In the genomic region with DNA sequence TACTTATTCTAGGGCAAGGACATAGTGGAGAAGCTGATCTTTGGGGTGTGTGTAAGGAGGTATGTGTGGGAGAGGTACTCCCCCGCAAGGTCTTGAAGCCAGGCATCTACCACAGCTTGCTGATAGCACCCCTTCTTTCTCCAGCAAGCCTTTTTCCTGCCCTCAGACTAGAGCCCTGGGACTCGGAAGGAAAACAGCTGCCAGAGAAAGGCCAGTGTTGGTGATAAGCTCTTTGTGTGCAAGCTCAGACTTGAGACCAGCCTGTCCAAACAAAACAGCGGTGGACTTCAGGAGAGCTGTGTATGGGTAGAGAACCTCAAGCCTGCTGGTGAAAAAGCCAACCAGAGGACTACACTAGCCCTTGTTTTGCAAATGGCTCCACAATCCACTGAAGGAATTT, we compare ENCODE assay signal across 8 cellular contexts.
DNase-seq lines count a peak whose midpoint lies in the region; TF ChIP-seq lines count a peak whose summit lies in the region.

No MANE protein-coding gene starts in this region.

- no TSS peak for BruUV-seq in A673 (replicated peaks; lab: Mats Ljungman, UMichigan)

- no peak overlapping the region for H3K4me3 Mint-ChIP-seq in endodermal cell
- no peak overlapping the region for H3K4me3 Mint-ChIP-seq in neural crest cell

- TF ChIP-seq CTCF in GM06990 (IDR thresholded peaks at IDR 0.05; ENCODE audit: insufficient read depth, low read length, poor library complexity, severe bottlenecking) (no peak), endodermal cell (conservative IDR thresholded peaks at IDR 0.05) (no peak), neural crest cell (conservative IDR thresholded peaks at IDR 0.05) (no peak), A673 (conservative IDR thresholded peaks at IDR 0.05; ENCODE audit: low read depth, low read length) (no peak)

- H3K36me3 Mint-ChIP-seq in endodermal cell (ENCODE audit: low read depth) (no peaks in the 10 kb centered on the region), neural crest cell (ENCODE audit: low read depth) (no peaks in the 10 kb centered on the region)

- CTCF ChIA-PET in A673 (lab: Charles Lee), result interaction anchor here (0.6 to 1.3 kb wide), 2 partner anchors 1068 to 1986 kb away, joined by 3 to 4 read pairs; no protein-coding TSS in a partner anchor

- H3K9ac ChIP-seq in endodermal cell (ENCODE audit: extremely low read depth, low read length, poor library complexity, severe bottlenecking), result no peak overlapping the region

- no peak overlapping the region for H3K27ac ChIP-seq in endodermal cell (ENCODE audit: low read depth, low read length)
- H3K27ac ChIP-seq in A673 (ENCODE audit: low read depth, low read length, poor library complexity, severe bottlenecking), result no peak overlapping the region

- H3K27me3 Mint-ChIP-seq in endodermal cell (ENCODE audit: insufficient read depth) (no peaks in the 10 kb centered on the region), neural crest cell (ENCODE audit: low read depth) (no peaks in the 10 kb centered on the region)

- no peak overlapping the region for H3K27ac Mint-ChIP-seq in endodermal cell
- H3K27ac Mint-ChIP-seq in neural crest cell (ENCODE audit: unreplicated experiment), result no peak overlapping the region

- H3K4me1 ChIP-seq in endodermal cell (ENCODE audit: control insufficient read depth, insufficient read depth, low read length), result no peaks in the 10 kb centered on the region
- H3K4me1 ChIP-seq in A673 (ENCODE audit: insufficient read depth, low read length, poor library complexity, severe bottlenecking), result peaks cover 22% of the 10 kb centered on the region

- H3K4me3 ChIP-seq in GM06990 (replicated peaks; ENCODE audit: low read depth, low read length), result no peak overlapping the region
- no peak overlapping the region for H3K4me3 ChIP-seq in endodermal cell (ENCODE audit: low read length)
- no peak overlapping the region for H3K4me3 ChIP-seq in A673 (ENCODE audit: low read depth, low read length, poor library complexity, severe bottlenecking)

- H3K9me3 ChIP-seq in endodermal cell (ENCODE audit: control insufficient read depth, low read length), result no peaks in the 10 kb centered on the region
- H3K9me3 ChIP-seq in A673 (ENCODE audit: low read depth, low read length, poor library complexity, severe bottlenecking), result no peaks in the 10 kb centered on the region

- H3K4me1 Mint-ChIP-seq in endodermal cell (peaks cover 10% of the 10 kb centered on the region), neural crest cell (peaks cover 54% of the 10 kb centered on the region)

- POLR2A ChIA-PET in A673 (lab: Charles Lee; ENCODE audit: low non-redundant PET), result interaction anchor here (0.7 kb wide), 1 partner anchor 49 kb away, joined by 25 read pairs; no protein-coding TSS in a partner anchor

- 84 to 85% methylated on average over 2 to 3 of the region's 3 CpGs for WGBS in endodermal cell (ENCODE audit: insufficient coverage in 1 of 2, insufficient read length in 1 of 2), 2 experiments

- H3K9me3 Mint-ChIP-seq in endodermal cell (no peaks in the 10 kb centered on the region), neural crest cell (no peaks in the 10 kb centered on the region)

- intact Hi-C loops in A673 (cut with micrococcal nuclease; ENCODE audit: unreplicated experiment), result loop anchor here (2.0 to 10.0 kb wide), 6 partner anchors 233 to 1987 kb away; no protein-coding TSS in a partner anchor

- H3K36me3 ChIP-seq in GM06990 (ENCODE audit: control insufficient read depth, insufficient read depth, low read length) (no peaks in the 10 kb centered on the region), endodermal cell (ENCODE audit: control insufficient read depth, insufficient read depth, low read length) (no peaks in the 10 kb centered on the region), A673 (ENCODE audit: insufficient read depth, low read length, poor library complexity, severe bottlenecking) (no peaks in the 10 kb centered on the region)

- H3K27me3 ChIP-seq in GM06990 (replicated peaks; ENCODE audit: control insufficient read depth, insufficient read depth, low read length) (no peaks in the 10 kb centered on the region; the same call in 1 of the 2 replicates), endodermal cell (ENCODE audit: control insufficient read depth, insufficient read depth, low read length, poor library complexity, severe bottlenecking) (no peaks in the 10 kb centered on the region), A673 (replicated peaks; ENCODE audit: insufficient read depth, low read depth, low read length, poor library complexity) (no peaks in the 10 kb centered on the region)

- peak; percentile 4 for DNase-seq in GM06990 (ENCODE audit: extremely low read depth, insufficient read length)
- peak; percentile 36 for DNase-seq in HPDE6-E6E7 (ENCODE audit: extremely low spot score)
- DNase-seq in endodermal cell, result peak; percentile 49
- DNase-seq in neural crest cell (ENCODE audit: low read depth, low spot score), result peak; percentile 3
- DNase-seq in A673 (ENCODE audit: low spot score), result no peak
- no peak for DNase-seq in activated effector memory CD4-positive, alpha-beta T cell treated with Interleukin-2 at 50 U/mL for 16 hours
- no peak for DNase-seq in NCI-H146 (lab: John Stamatoyannopoulos, UW)
- no peak for DNase-seq in NCI-H2029 (lab: John Stamatoyannopoulos, UW)

Comparison
In these comparisons a context has a peak if more than half of its experiments do, and no peak if none do; other contexts are left out.
1. DNase-seq: peak in GM06990 (single experiment), HPDE6-E6E7 (single experiment), endodermal cell (single experiment) and neural crest cell (single experiment); none in A673 (single experiment), activated effector memory CD4-positive, alpha-beta T cell treated with Interleukin-2 at 50 U/mL for 16 hours (single experiment), NCI-H146 (single experiment) and NCI-H2029 (single experiment).